17 cellular contexts compared by ENCODE assay signal in the genomic region with DNA sequence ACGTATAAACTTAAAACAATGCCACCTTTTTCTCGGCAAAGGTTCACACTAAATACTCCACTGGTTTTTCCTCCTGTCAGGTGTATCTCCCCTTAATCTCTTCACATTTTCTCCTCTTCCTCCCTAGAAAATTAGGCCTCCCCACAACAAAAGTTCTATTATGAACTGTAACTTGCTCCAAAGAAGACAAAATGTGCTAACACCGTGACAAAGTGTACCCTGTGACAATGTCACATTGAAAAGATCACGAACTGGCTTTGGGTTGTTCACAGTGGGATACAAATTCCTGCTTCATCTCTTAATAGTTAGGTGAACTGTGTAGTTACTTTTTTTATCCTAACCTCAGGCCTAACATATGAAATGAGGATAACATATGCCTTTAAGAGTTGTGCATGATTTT. TPM values are rescaled to one million over a fixed set of nuclear protein-coding genes. Genes with fewer than 3 reads are reported as not detected.
DNase-seq lines count a peak whose midpoint lies in the region; ATAC-seq and TF ChIP-seq lines count a peak whose summit lies in the region.
"Had no signal": no experiment of that assay in that cellular context is flagged by ENCODE, and none has a peak within 500 bp of the region (broad histone marks: within the 10 kb centered on the region; RNA-seq: fewer than 3 reads in every experiment).

No MANE protein-coding gene starts in this region.

- no peaks in the 10 kb centered on the region for H3K27me3 ChIP-seq in Caco-2 (replicated peaks; ENCODE audit: control insufficient read depth, insufficient read depth, low read length)
- no peaks in the 10 kb centered on the region for H3K27me3 ChIP-seq in mesendoderm (ENCODE audit: insufficient read depth, low read length, poor library complexity)
- no peaks in the 10 kb centered on the region for H3K27me3 ChIP-seq in psoas muscle (ENCODE audit: insufficient read depth in 3 of 3, low read length in 2 of 3)
- H3K27me3 ChIP-seq: colonic mucosa, hepatocyte had no signal

- H3K79me2 ChIP-seq in mesendoderm (ENCODE audit: control insufficient read depth, insufficient read depth, low read length): peaks cover 85% of the 10 kb centered on the region

- no peak overlapping the region for H4K8ac ChIP-seq in mesendoderm (ENCODE audit: low read depth, low read length)

- H3K4ac ChIP-seq in mesendoderm (ENCODE audit: low read depth, low read length): no peak overlapping the region

- POLR2A ChIA-PET in Caco-2 (lab: Charles Lee): no interaction called here
- POLR2A ChIA-PET in HEK293 (lab: Yijun Ruan, JAX): no interaction called here

- H2BK120ac ChIP-seq in mesendoderm (ENCODE audit: low read depth, low read length): no peak overlapping the region

- no peak overlapping the region for H3K4me2 ChIP-seq in mesendoderm (ENCODE audit: low read length)
- H3K4me2 ChIP-seq: hepatocyte had no signal

- H3K9me3 ChIP-seq in Caco-2: no peaks in the 10 kb centered on the region
- H3K9me3 ChIP-seq in HEK293 (ENCODE audit: control insufficient read depth, insufficient read depth, low read depth, low read length): no peaks in the 10 kb centered on the region
- H3K9me3 ChIP-seq in psoas muscle: no peaks in the 10 kb centered on the region
- H3K9me3 ChIP-seq: colonic mucosa had no signal

- no peaks in the 10 kb centered on the region for H3K27me3 Mint-ChIP-seq in Caco-2 (ENCODE audit: insufficient read depth, unreplicated experiment)
- H3K27me3 Mint-ChIP-seq: naive thymus-derived CD4-positive, alpha-beta T cell had no signal

- no peak overlapping the region for H3K23ac ChIP-seq in mesendoderm (ENCODE audit: low read length)

- no TSS peak for BruUV-seq in Caco-2 (replicated peaks; lab: Mats Ljungman, UMichigan)

- peak overlapping the region; percentile 20 for H3K27ac Mint-ChIP-seq in Caco-2 (ENCODE audit: unreplicated experiment)
- peak overlapping the region; percentile 3 to 51 for H3K27ac Mint-ChIP-seq in activated naive CD4-positive, alpha-beta T cell treated with anti-CD3 and anti-CD28 coated beads, Interleukin-2, amount 50 U/mL, for 72 hours

- H3K4me3 Mint-ChIP-seq in Caco-2 (ENCODE audit: unreplicated experiment): no peak overlapping the region

- H3K9ac ChIP-seq in mesendoderm (ENCODE audit: low read length): peak overlapping the region; percentile 5

- H3K4me3 ChIP-seq in Caco-2 (ENCODE audit: low read depth, low read length): no peak overlapping the region
- H3K4me3 ChIP-seq in HEK293 (ENCODE audit: low read depth, low read length): no peak overlapping the region
- H3K4me3 ChIP-seq in mesendoderm (ENCODE audit: low read length): no peak overlapping the region
- no peak overlapping the region for H3K4me3 ChIP-seq in psoas muscle
- H3K4me3 ChIP-seq: colonic mucosa, hepatocyte had no signal

- no peak overlapping the region for H2AK5ac ChIP-seq in mesendoderm (ENCODE audit: low read length)

- ATAC-seq in activated naive CD4-positive, alpha-beta T cell treated with anti-CD3 and anti-CD28 coated beads, Interleukin-2, amount 50 U/mL, for 72 hours: no peak
- ATAC-seq in psoas muscle (no peak), GM18517 (IDR thresholded peaks at IDR 0.05; ENCODE audit: unreplicated experiment) (no peak)
- ATAC-seq: naive thymus-derived CD4-positive, alpha-beta T cell; sciatic nerve had no signal

- H2BK15ac ChIP-seq in mesendoderm (replicated peaks; ENCODE audit: low read depth): no peak overlapping the region

- H3K18ac ChIP-seq in mesendoderm (ENCODE audit: low read length): no peak overlapping the region

- no peak overlapping the region for H3K56ac ChIP-seq in mesendoderm (ENCODE audit: low read length)

- DNase-seq in Caco-2 (no peak), mesendoderm (no peak), psoas muscle (no peak), NCI-H82 treated with DMSO at 0.1 percent for 48 hours (lab: John Stamatoyannopoulos, UW; ENCODE audit: unreplicated experiment) (no peak), GM13977 (ENCODE audit: low spot score) (no peak)
- DNase-seq in activated naive CD4-positive, alpha-beta T cell treated with anti-CD3 and anti-CD28 coated beads, Interleukin-2, amount 50 U/mL, for 72 hours (ENCODE audit: low spot score in 2 of 2): no peak
- DNase-seq: amygdala; colonic mucosa; naive thymus-derived CD4-positive, alpha-beta T cell; NCI-H1092; stimulated activated CD4-positive, alpha-beta T cell treated with anti-CD3 and anti-CD28 coated beads, Interleukin-2, amount 100 ng/mL, for 48 hours had no signal

- in situ Hi-C loops in GM13977 (cut with MboI; ENCODE audit: low pct_unique_long_range_greater_than_20kb, low sequenced_read_pairs, unreplicated experiment): no loop called here

- no peak overlapping the region for H2BK5ac ChIP-seq in mesendoderm (ENCODE audit: low read length)

- H3K36me3 Mint-ChIP-seq in Caco-2 (ENCODE audit: insufficient read depth, unreplicated experiment): peaks cover 50% of the 10 kb centered on the region
- H3K36me3 Mint-ChIP-seq in activated naive CD4-positive, alpha-beta T cell treated with anti-CD3 and anti-CD28 coated beads, Interleukin-2, amount 50 U/mL, for 72 hours: peaks cover 11 to 37% of the 10 kb centered on the region in 2 donors

- H3K4me1 Mint-ChIP-seq in Caco-2 (ENCODE audit: low read depth, unreplicated experiment): peaks cover 10% of the 10 kb centered on the region

- H3K36me3 ChIP-seq in Caco-2 (ENCODE audit: control insufficient read depth, insufficient read depth, low read length) (no peaks in the 10 kb centered on the region; the same call in 1 of the 2 replicates), HEK293 (ENCODE audit: control insufficient read depth in 2 of 2, insufficient read depth in 1 of 2, low read length in 2 of 2) (peaks cover 8 to 13% of the 10 kb centered on the region in 2 experiments; a peak in 2 of 3 replicates), mesendoderm (ENCODE audit: control insufficient read depth, insufficient read depth, low read length) (no peaks in the 10 kb centered on the region), psoas muscle (ENCODE audit: insufficient read depth in 1 of 2, low read depth in 1 of 2) (peaks cover 0 to 7% of the 10 kb centered on the region in 2 donors)
- H3K36me3 ChIP-seq: colonic mucosa had no signal

- CTCF ChIA-PET in Caco-2 (lab: Charles Lee): no interaction called here
- CTCF ChIA-PET in HEK293 (lab: Yijun Ruan, JAX): interaction anchor here (1.6 kb wide), 1 partner anchor 32 kb away, joined by 3 read pairs; no protein-coding TSS in a partner anchor

- TF ChIP-seq CTCF in Caco-2 (IDR thresholded peaks at IDR 0.05; ENCODE audit: insufficient read depth in 1 of 2, low read depth in 1 of 2, low read length in 1 of 2, severe bottlenecking in 1 of 2, unreplicated experiment in 1 of 2): no peak
- TF ChIP-seq CTCF in HEK293 (tag by site-specific recombination; IDR thresholded peaks at IDR 0.05): no peak
- TF ChIP-seq CTCF in psoas muscle (IDR thresholded peaks at IDR 0.05): no peak
- TF ChIP-seq CTCF in GM13977 (IDR thresholded peaks at IDR 0.05; ENCODE audit: extremely low read depth, insufficient read depth, missing control alignments): no peak

- H3K9me3 Mint-ChIP-seq in Caco-2 (ENCODE audit: unreplicated experiment): no peaks in the 10 kb centered on the region
- H3K9me3 Mint-ChIP-seq in activated naive CD4-positive, alpha-beta T cell treated with anti-CD3 and anti-CD28 coated beads, Interleukin-2, amount 50 U/mL, for 72 hours: no peaks in the 10 kb centered on the region
- H3K9me3 Mint-ChIP-seq: naive thymus-derived CD4-positive, alpha-beta T cell had no signal

- H3K4me1 ChIP-seq in Caco-2 (0 out of 2 replicates have a peak, but pooled peaks cover 3% of the 10 kb centered on the region), HEK293 (ENCODE audit: control insufficient read depth, insufficient read depth, low read length) (peaks cover 19% of the 10 kb centered on the region), mesendoderm (ENCODE audit: control insufficient read depth, low read depth, low read length) (peaks cover 6% of the 10 kb centered on the region), psoas muscle (peaks cover 48% of the 10 kb centered on the region)

- H3K27ac ChIP-seq in HEK293 (ENCODE audit: extremely low read depth, low read depth, low read length) (no peak overlapping the region), mesendoderm (ENCODE audit: low read depth, low read length) (no peak overlapping the region), psoas muscle (no peak overlapping the region)
- H3K27ac ChIP-seq: C4-2B, colonic mucosa, hepatocyte, VCaP had no signal

- H3K79me1 ChIP-seq in mesendoderm (ENCODE audit: low read length): peaks cover 1% of the 10 kb centered on the region

- intact Hi-C loops in Caco-2 (cut with micrococcal nuclease; ENCODE audit: unreplicated experiment) (no loop called here), psoas muscle (cut with DNase I) (no loop called here)

- WGBS in mesendoderm (ENCODE audit: extremely low coverage, insufficient coverage, low lambda C conversion rate): no CpG with 5 or more reads among the region's 4 CpGs
- 24 to 42% (median 36%) methylated on average over 4 of the region's 4 CpGs for WGBS in psoas muscle, 3 donors

- H4K5ac ChIP-seq in mesendoderm (ENCODE audit: low read length): no peak overlapping the region

TF ChIP-seq in HEK293, 187 proteins besides CTCF, POLR2A, EP300 and RAD21:
- TF ChIP-seq ZNF544 (tag by site-specific recombination; IDR thresholded peaks at IDR 0.05) (no peak), ZNF514 (tag by site-specific recombination; IDR thresholded peaks at IDR 0.05) (no peak), SCRT1 (tag by site-specific recombination; IDR thresholded peaks at IDR 0.05; ENCODE audit: borderline replicate concordance) (no peak), ZBTB20 (tag by site-specific recombination; IDR thresholded peaks at IDR 0.05) (peak; percentile 26; the same call in 1 of the 2 replicates)

RNA-seq across cellular contexts. Expression of a gene that starts 6.0 kb away (rescaled TPM):
- total RNA-seq in Caco-2 (2022) (205 and 215 TPM in 2 replicates), psoas muscle (100 to 1,000 TPM; 140 to 174 (median 151) TPM)
- 100 to 1,000 TPM in 1 of 2 donors, 10 to 100 TPM in 1; 97.1 to 173 TPM for total RNA-seq in activated naive CD4-positive, alpha-beta T cell treated with anti-CD3 and anti-CD28 coated beads, Interleukin-2, amount 50 U/mL, for 72 hours
- 371 TPM for polyA plus RNA-seq in mesendoderm (2013, experiment 1 of 2)
- polyA plus RNA-seq in mesendoderm (2013, experiment 2 of 2): 360 TPM
- polyA plus RNA-seq in psoas muscle: 10 to 100 TPM; 28.3 to 53.2 (median 35.3) TPM

RNA-seq across cellular contexts. Expression of a gene that starts 31.3 kb away (rescaled TPM):
- total RNA-seq in Caco-2 (2022) (11.0 and 11.9 TPM in 2 replicates), psoas muscle (1 to 10 TPM; 5.9 to 8.3 (median 6.4) TPM)
- 10 to 100 TPM; 22.3 to 39.0 TPM for total RNA-seq in activated naive CD4-positive, alpha-beta T cell treated with anti-CD3 and anti-CD28 coated beads, Interleukin-2, amount 50 U/mL, for 72 hours
- 1.9 TPM for polyA plus RNA-seq in mesendoderm (2013, experiment 1 of 2)
- 2.2 TPM for polyA plus RNA-seq in mesendoderm (2013, experiment 2 of 2)
- polyA plus RNA-seq in psoas muscle: 10 to 100 TPM in 1 of 3 donors, 1 to 10 TPM in 2; 5.3 to 20.5 (median 5.5) TPM
